In the genomic region with DNA sequence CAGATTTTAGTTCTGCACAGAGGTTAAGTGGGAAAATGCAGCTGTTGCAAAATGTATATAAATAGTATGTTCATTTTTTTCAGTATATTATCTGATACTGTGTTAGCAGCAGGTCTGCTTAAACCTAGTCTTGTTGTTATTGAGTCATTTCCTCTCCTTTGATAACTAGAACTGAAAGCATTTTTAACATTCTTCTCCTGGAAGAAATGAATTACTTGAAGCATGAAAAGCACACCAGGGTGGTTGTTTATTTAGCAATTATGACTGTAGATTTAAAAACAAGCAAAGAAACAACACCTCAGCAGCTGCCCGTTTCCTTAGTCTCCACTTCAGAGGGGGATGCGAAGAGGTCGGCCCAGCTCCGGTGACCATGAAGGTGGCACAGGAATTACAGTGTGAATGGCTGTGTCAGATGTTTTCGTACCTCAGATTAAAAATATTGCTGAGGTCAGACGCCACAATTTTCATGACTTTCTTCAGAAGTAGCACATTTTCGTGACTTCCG, we compare ENCODE assay signal across 8 cellular contexts. TPM values are rescaled to one million over a fixed set of nuclear protein-coding genes. Genes with fewer than 3 reads are reported as not detected.
DNase-seq lines count a peak whose midpoint lies in the region; ATAC-seq and TF ChIP-seq lines count a peak whose summit lies in the region.

No MANE protein-coding gene starts in this region.

- no peaks in the 10 kb centered on the region for H3K27me3 ChIP-seq in CD4-positive, alpha-beta memory T cell (ENCODE audit: insufficient read depth, low read length)
- H3K27me3 ChIP-seq in lower lobe of right lung (ENCODE audit: low read depth) = no peaks in the 10 kb centered on the region
- no peaks in the 10 kb centered on the region for H3K27me3 ChIP-seq in suprapubic skin

- peak overlapping the region; percentile 41 for H3K27ac ChIP-seq in CD4-positive, alpha-beta memory T cell (ENCODE audit: low read depth, low read length)
- H3K27ac ChIP-seq in lower lobe of right lung (peak overlapping the region; percentile 46), suprapubic skin (no peak overlapping the region)

- no peaks in the 10 kb centered on the region for H3K27me3 Mint-ChIP-seq in CD4-positive, alpha-beta memory T cell
- H3K27me3 Mint-ChIP-seq in activated T-helper 1 cell treated with anti-CD3 and anti-CD28 coated beads, Interleukin-12 subunit alpha, Interleukin-12 subunit beta, Interleukin-2, Interleukin-4 antibody, amounts not matched to agents 30 ng/mL and 10 ng/mL and 1 ng/mL, durations not matched to agents 14 hours and 24 hours and 36 hours (ENCODE audit: insufficient read depth) = peaks cover 10% of the 10 kb centered on the region

- no peaks in the 10 kb centered on the region for H3K9me3 Mint-ChIP-seq in CD4-positive, alpha-beta memory T cell
- H3K9me3 Mint-ChIP-seq in activated T-helper 1 cell treated with anti-CD3 and anti-CD28 coated beads, Interleukin-12 subunit alpha, Interleukin-12 subunit beta, Interleukin-2, Interleukin-4 antibody, amounts not matched to agents 30 ng/mL and 10 ng/mL and 1 ng/mL, durations not matched to agents 14 hours and 24 hours and 36 hours = no peaks in the 10 kb centered on the region

- intact Hi-C loops in CD4-positive, alpha-beta memory T cell (cut with micrococcal nuclease) = loop anchor here (1.0 to 5.0 kb wide), 3 partner anchors 53 to 1528 kb away; a partner anchor contains a TSS
- intact Hi-C loops in activated T-helper 1 cell treated with anti-CD3 and anti-CD28 coated beads, Interleukin-12 subunit alpha, Interleukin-12 subunit beta, Interleukin-2, Interleukin-4 antibody, amounts not matched to agents 30 ng/mL and 10 ng/mL and 1 ng/mL, durations not matched to agents 14 hours and 24 hours and 36 hours (cut with micrococcal nuclease) = loop anchor here (1.0 to 5.0 kb wide), 6 partner anchors 7 to 1528 kb away; a partner anchor contains a TSS
- intact Hi-C loops in lower lobe of right lung (cut with DNase I) = no loop called here

- POLR2A ChIA-PET in CD4-positive, alpha-beta memory T cell (lab: Charles Lee; ENCODE audit: partially characterized antibody) = interaction anchor here (0.9 to 6.3 kb wide), 12 partner anchors 11 to 1161 kb away, joined by 3 to 75 read pairs (median 4); a partner anchor contains a TSS

- no peaks in the 10 kb centered on the region for H3K36me3 ChIP-seq in CD4-positive, alpha-beta memory T cell (ENCODE audit: insufficient read depth, low read length)
- H3K36me3 ChIP-seq in lower lobe of right lung (peaks cover 44% of the 10 kb centered on the region), suprapubic skin (peaks cover 16% of the 10 kb centered on the region)

- no peak for TF ChIP-seq CTCF in lower lobe of right lung (IDR thresholded peaks at IDR 0.05)
- TF ChIP-seq CTCF in suprapubic skin (IDR thresholded peaks at IDR 0.05) = no peak

- CTCF ChIA-PET in CD4-positive, alpha-beta memory T cell (lab: Charles Lee; ENCODE audit: partially characterized antibody) = interaction anchor here (1.3 to 16.2 kb wide), 5 partner anchors 16 to 97 kb away, joined by 3 to 232 read pairs (median 34); no protein-coding TSS in a partner anchor

- peak; percentile 34 to 53 (median 49) for DNase-seq in CD4-positive, alpha-beta memory T cell
- DNase-seq in HS-5 (ENCODE audit: low read depth) (peak; percentile 45), lower lobe of right lung (no peak), HuH-7.5 (ENCODE audit: low spot score) (no peak), suprapubic skin (ENCODE audit: low spot score in 2 of 2) (no peak), NCI-H1436 (lab: John Stamatoyannopoulos, UW) (no peak)
- peak; percentile 12 for DNase-seq in activated T-helper 1 cell treated with anti-CD3 and anti-CD28 coated beads, Interleukin-12 subunit alpha, Interleukin-12 subunit beta, Interleukin-2, Interleukin-4 antibody, amounts not matched to agents 30 ng/mL and 10 ng/mL and 1 ng/mL, durations not matched to agents 14 hours and 24 hours and 36 hours (ENCODE audit: low spot score)

- H3K4me3 ChIP-seq in CD4-positive, alpha-beta memory T cell (ENCODE audit: low read length in 2 of 2) = peak overlapping the region; percentile 50 to 73
- H3K4me3 ChIP-seq in lower lobe of right lung (no peak overlapping the region), suprapubic skin (no peak overlapping the region)

- H3K4me1 ChIP-seq in CD4-positive, alpha-beta memory T cell (ENCODE audit: insufficient read depth, low read length) = peaks cover 38% of the 10 kb centered on the region
- H3K4me1 ChIP-seq in lower lobe of right lung (peaks cover 26% of the 10 kb centered on the region), suprapubic skin (peaks cover 7% of the 10 kb centered on the region)

- H3K36me3 Mint-ChIP-seq in CD4-positive, alpha-beta memory T cell = no peaks in the 10 kb centered on the region
- H3K36me3 Mint-ChIP-seq in activated T-helper 1 cell treated with anti-CD3 and anti-CD28 coated beads, Interleukin-12 subunit alpha, Interleukin-12 subunit beta, Interleukin-2, Interleukin-4 antibody, amounts not matched to agents 30 ng/mL and 10 ng/mL and 1 ng/mL, durations not matched to agents 14 hours and 24 hours and 36 hours (ENCODE audit: low read depth) = no peaks in the 10 kb centered on the region

- TF ChIP-seq EP300 in suprapubic skin (IDR thresholded peaks at IDR 0.05) = no peak

- 90% methylated on average over 8 of the region's 8 CpGs for WGBS in suprapubic skin

- no peak for TF ChIP-seq POLR2A in suprapubic skin (IDR thresholded peaks at IDR 0.05)

- peak overlapping the region; percentile 85 to 95 (median 90) for H3K27ac Mint-ChIP-seq in CD4-positive, alpha-beta memory T cell
- peak overlapping the region; percentile 78 for H3K27ac Mint-ChIP-seq in activated T-helper 1 cell treated with anti-CD3 and anti-CD28 coated beads, Interleukin-12 subunit alpha, Interleukin-12 subunit beta, Interleukin-2, Interleukin-4 antibody, amounts not matched to agents 30 ng/mL and 10 ng/mL and 1 ng/mL, durations not matched to agents 14 hours and 24 hours and 36 hours

- H3K4me1 Mint-ChIP-seq in CD4-positive, alpha-beta memory T cell = peaks cover 26 to 49% (median 40%) of the 10 kb centered on the region in 4 donors
- H3K4me1 Mint-ChIP-seq in activated T-helper 1 cell treated with anti-CD3 and anti-CD28 coated beads, Interleukin-12 subunit alpha, Interleukin-12 subunit beta, Interleukin-2, Interleukin-4 antibody, amounts not matched to agents 30 ng/mL and 10 ng/mL and 1 ng/mL, durations not matched to agents 14 hours and 24 hours and 36 hours (ENCODE audit: low read depth) = peaks cover 45% of the 10 kb centered on the region

- no peaks in the 10 kb centered on the region for H3K9me3 ChIP-seq in CD4-positive, alpha-beta memory T cell (ENCODE audit: control insufficient read depth in 1 of 2, low read length in 2 of 2)
- no peaks in the 10 kb centered on the region for H3K9me3 ChIP-seq in lower lobe of right lung
- H3K9me3 ChIP-seq in suprapubic skin = no peaks in the 10 kb centered on the region

- peak overlapping the region; percentile 82 to 91 (median 88) for H3K4me3 Mint-ChIP-seq in CD4-positive, alpha-beta memory T cell
- H3K4me3 Mint-ChIP-seq in activated T-helper 1 cell treated with anti-CD3 and anti-CD28 coated beads, Interleukin-12 subunit alpha, Interleukin-12 subunit beta, Interleukin-2, Interleukin-4 antibody, amounts not matched to agents 30 ng/mL and 10 ng/mL and 1 ng/mL, durations not matched to agents 14 hours and 24 hours and 36 hours = peak overlapping the region; percentile 77

- ATAC-seq in lower lobe of right lung (peak; percentile 16 to 53), HG02759 (IDR thresholded peaks at IDR 0.05; ENCODE audit: unreplicated experiment) (no peak)

RNA-seq across cellular contexts. Expression of a gene that starts 53.5 kb away (rescaled TPM):
- total RNA-seq in CD4-positive, alpha-beta memory T cell = 10 to 100 TPM; 37.7 to 37.8 TPM
- polyA plus RNA-seq in CD4-positive, alpha-beta memory T cell = 10 to 100 TPM; 14.6 to 15.5 TPM
- 23.6 and 24.3 TPM in 2 replicates for total RNA-seq in activated T-helper 1 cell treated with anti-CD3 and anti-CD28 coated beads, Interleukin-12 subunit alpha, Interleukin-12 subunit beta, Interleukin-2, Interleukin-4 antibody, amounts not matched to agents 30 ng/mL and 10 ng/mL and 1 ng/mL, durations not matched to agents 14 hours and 24 hours and 36 hours
- total RNA-seq in lower lobe of right lung = 22.4 TPM
- 10 to 100 TPM; 15.5 to 21.9 (median 20.0) TPM for total RNA-seq in suprapubic skin

Comparison
In these comparisons a context has a peak if more than half of its experiments do, and no peak if none do; other contexts are left out.
1. DNase-seq: peak in CD4-positive, alpha-beta memory T cell (5 of 5), HS-5 (single experiment) and activated T-helper 1 cell treated with anti-CD3 and anti-CD28 coated beads, Interleukin-12 subunit alpha, Interleukin-12 subunit beta, Interleukin-2, Interleukin-4 antibody, amounts not matched to agents 30 ng/mL and 10 ng/mL and 1 ng/mL, durations not matched to agents 14 hours and 24 hours and 36 hours (single experiment); none in lower lobe of right lung (single experiment), HuH-7.5 (single experiment), suprapubic skin (0 of 2) and NCI-H1436 (single experiment).
2. H3K4me3 ChIP-seq: peak in CD4-positive, alpha-beta memory T cell (2 of 2); none in lower lobe of right lung (single experiment) and suprapubic skin (single experiment).